ENCODE assay signal across 8 cellular contexts in the genomic region with DNA sequence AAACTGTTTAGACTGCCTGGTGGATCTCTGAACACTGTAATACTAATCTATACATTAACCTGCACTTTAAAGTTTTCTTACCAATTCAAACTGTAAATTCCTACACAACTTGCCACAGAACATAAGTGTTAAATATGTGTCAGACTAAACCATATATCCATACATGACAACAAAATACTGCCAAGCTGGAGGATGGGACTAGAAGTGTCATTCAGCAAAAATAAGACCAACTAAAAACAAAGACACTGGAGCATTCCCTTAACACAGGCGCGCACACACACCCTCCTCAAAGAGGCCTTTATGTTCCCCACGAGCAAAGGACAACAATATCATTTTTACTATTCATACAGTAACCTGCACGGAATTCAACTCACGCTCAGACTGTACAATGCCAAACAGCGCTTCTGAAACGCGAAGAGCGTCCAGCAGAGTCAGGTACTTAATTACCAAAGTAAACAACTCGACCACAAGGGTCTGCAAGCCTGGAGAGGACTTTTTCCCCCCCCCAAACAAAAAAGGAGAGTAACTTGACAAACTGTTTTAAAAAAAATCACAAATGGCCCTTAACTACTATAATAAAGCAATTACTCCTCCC. TPM values are rescaled to one million over a fixed set of nuclear protein-coding genes. Genes with fewer than 3 reads are reported as not detected.
DNase-seq lines count a peak whose midpoint lies in the region; ATAC-seq lines count a peak whose summit lies in the region.

No MANE protein-coding gene starts in this region.

- peaks cover 28 to 52% (median 47%) of the 10 kb centered on the region in 10 experiments for H3K4me1 ChIP-seq in BLaER1 treated with 17β-estradiol and CSF1 and Interleukin-3, amounts not matched to agents 10 nM and 100 nM
- H3K4me1 ChIP-seq in HUES48 (ENCODE audit: control insufficient read depth, insufficient read depth, low read length): peaks cover 34% of the 10 kb centered on the region
- H3K4me1 ChIP-seq in thymus (ENCODE audit: control insufficient read depth, insufficient read depth, low read length): peaks cover 9% of the 10 kb centered on the region

- no peaks in the 10 kb centered on the region for H3K36me3 ChIP-seq in BLaER1 treated with 17β-estradiol and CSF1 and Interleukin-3, amounts not matched to agents 10 nM and 100 nM
- no peaks in the 10 kb centered on the region for H3K36me3 ChIP-seq in HUES48 (ENCODE audit: control insufficient read depth, insufficient read depth, low read length)
- H3K36me3 ChIP-seq in thymus (ENCODE audit: control insufficient read depth, insufficient read depth): no peaks in the 10 kb centered on the region

- no peaks in the 10 kb centered on the region for H3K27me3 ChIP-seq in BLaER1 treated with 17β-estradiol and CSF1 and Interleukin-3, amounts not matched to agents 10 nM and 100 nM
- H3K27me3 ChIP-seq in HUES48 (ENCODE audit: control insufficient read depth, insufficient read depth, low read length) (no peaks in the 10 kb centered on the region), thymus (ENCODE audit: control insufficient read depth, insufficient read depth) (no peaks in the 10 kb centered on the region)

- DNase-seq in activated naive CD8-positive, alpha-beta T cell treated with anti-CD3 and anti-CD28 coated beads for 36 hours: no peak
- DNase-seq in left colon: no peak
- DNase-seq in activated effector memory CD4-positive, alpha-beta T cell treated with Interleukin-2 at 50 U/mL for 16 hours: no peak
- no peak for DNase-seq in cerebellar nuclear complex (lab: John Stamatoyannopoulos, UW)

- WGBS in thymus: 8% methylated on average over 10 of the region's 10 CpGs

- intact Hi-C loops in left colon (cut with DNase I, micrococcal nuclease): no loop called here

- H3K27ac Mint-ChIP-seq in activated naive CD8-positive, alpha-beta T cell treated with anti-CD3 and anti-CD28 coated beads for 36 hours: peak overlapping the region; percentile 78

- no peaks in the 10 kb centered on the region for H3K36me3 Mint-ChIP-seq in activated naive CD8-positive, alpha-beta T cell treated with anti-CD3 and anti-CD28 coated beads for 36 hours

- H3K9me3 ChIP-seq in BLaER1 treated with 17β-estradiol and CSF1 and Interleukin-3, amounts not matched to agents 10 nM and 100 nM (replicated peaks in 1 of 11): no peaks in the 10 kb centered on the region
- H3K9me3 ChIP-seq in HUES48 (ENCODE audit: control insufficient read depth, insufficient read depth, low read length) (no peaks in the 10 kb centered on the region), thymus (ENCODE audit: control insufficient read depth) (no peaks in the 10 kb centered on the region)

- peak overlapping the region; percentile 79 to 96 (median 90) for H3K4me3 ChIP-seq in BLaER1 treated with 17β-estradiol and CSF1 and Interleukin-3, amounts not matched to agents 10 nM and 100 nM
- H3K4me3 ChIP-seq in HUES48 (ENCODE audit: low read depth, low read length) (peak overlapping the region; percentile 99), thymus (ENCODE audit: low read length) (peak overlapping the region; percentile 96)

- H3K27me3 Mint-ChIP-seq in activated naive CD8-positive, alpha-beta T cell treated with anti-CD3 and anti-CD28 coated beads for 36 hours: no peaks in the 10 kb centered on the region

- peak overlapping the region; percentile 93 for H3K4me3 Mint-ChIP-seq in activated naive CD8-positive, alpha-beta T cell treated with anti-CD3 and anti-CD28 coated beads for 36 hours

- H4K20me1 ChIP-seq in BLaER1 treated with 17β-estradiol and CSF1 and Interleukin-3, amounts not matched to agents 10 nM and 100 nM: peaks cover 18 to 55% (median 49%) of the 10 kb centered on the region in 11 experiments; a peak in 21 of 22 replicates

- peak overlapping the region; percentile 85 to 97 (median 89) for H3K27ac ChIP-seq in BLaER1 treated with 17β-estradiol and CSF1 and Interleukin-3, amounts not matched to agents 10 nM and 100 nM
- peak overlapping the region; percentile 79 for H3K27ac ChIP-seq in HUES48 (ENCODE audit: low read depth, low read length)
- H3K27ac ChIP-seq in thymus (ENCODE audit: low read depth): no peak overlapping the region

- peak; percentile 38 for ATAC-seq in left colon
- no peak for ATAC-seq in GM19328 (IDR thresholded peaks at IDR 0.05; ENCODE audit: unreplicated experiment)

- H3K9ac ChIP-seq in BLaER1 treated with 17β-estradiol and CSF1 and Interleukin-3, amounts not matched to agents 10 nM and 100 nM: peak overlapping the region; percentile 90 to 96 (median 95)
- peak overlapping the region; percentile 69 for H3K9ac ChIP-seq in HUES48 (ENCODE audit: low read depth, low read length)

- H3K4me2 ChIP-seq in BLaER1 treated with 17β-estradiol and CSF1 and Interleukin-3, amounts not matched to agents 10 nM and 100 nM: peak overlapping the region; percentile 83 to 99 (median 92)

- H3K4me1 Mint-ChIP-seq in activated naive CD8-positive, alpha-beta T cell treated with anti-CD3 and anti-CD28 coated beads for 36 hours: peaks cover 32% of the 10 kb centered on the region

- H3K9me3 Mint-ChIP-seq in activated naive CD8-positive, alpha-beta T cell treated with anti-CD3 and anti-CD28 coated beads for 36 hours: no peaks in the 10 kb centered on the region

RNA-seq across cellular contexts. Expression of a gene that starts 1.1 kb away (rescaled TPM):
- 10 to 100 TPM; 52.7 to 53.8 TPM for total RNA-seq in activated naive CD8-positive, alpha-beta T cell treated with anti-CD3 and anti-CD28 coated beads for 36 hours
- 10 to 100 TPM; 44.0 to 52.6 TPM for total RNA-seq in left colon
- polyA plus RNA-seq in thymus: 13.7 TPM
